29 cellular contexts compared by ENCODE assay signal in the genomic region with DNA sequence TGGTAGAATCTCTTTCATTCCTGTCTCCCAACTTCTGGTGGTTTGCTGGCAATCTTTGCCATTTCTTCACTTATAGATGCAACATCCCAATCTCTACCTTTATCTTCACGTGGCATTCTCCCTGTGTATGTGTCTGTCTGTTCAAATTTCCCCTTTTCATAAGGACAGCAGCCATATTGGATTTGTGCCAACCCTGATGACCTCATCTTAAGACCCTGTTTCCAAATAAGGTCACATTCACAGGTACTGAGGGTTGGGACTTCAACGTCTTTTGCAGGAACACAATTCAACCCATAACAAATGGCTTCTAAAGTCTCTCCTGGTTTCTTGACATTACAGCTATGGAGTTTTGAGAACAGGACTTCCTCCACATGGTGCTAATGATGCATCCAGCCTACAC.
"Had no signal": no experiment of that assay in that cellular context is flagged by ENCODE, and none has a peak within 500 bp of the region (broad histone marks: within the 10 kb centered on the region; RNA-seq: fewer than 3 reads in every experiment).

No MANE protein-coding gene starts in this region.

- H3K36me3 ChIP-seq: MG63, SJCRH30 had no signal

- H2AFZ ChIP-seq: PC-9 had no signal

- DNase-seq: Kasumi-1, MG63, NCI-H1048, NCI-H1092 treated with DMSO at 0.1 percent for 48 hours, NCI-H1105 treated with DMSO at 0.1 percent for 48 hours, NCI-H1436, NCI-H146, NCI-H1694, NCI-H187, NCI-H2029 treated with DMSO at 0.1 percent for 48 hours, NCI-H2171 treated with DMSO at 0.1 percent for 48 hours, NCI-H2227 treated with DMSO at 0.1 percent for 48 hours, NCI-H345, NCI-H446, NCI-H510A treated with DMSO at 0.1 percent for 48 hours, NCI-H524 treated with DMSO at 0.1 percent for 48 hours, NCI-H526 treated with DMSO at 0.1 percent for 48 hours, NCI-H774, PC-9, SHP77, SIG-M5, SJCRH30, SW 1271, T-helper 1 cell had no signal

- H3K4me1 ChIP-seq: SJCRH30 had no signal

- H3K9me3 ChIP-seq: MG63, SJCRH30 had no signal

- H3K27me3 ChIP-seq: MG63, SJCRH30 had no signal

- FAIRE-seq: RCC 7860 had no signal

- H3K4me3 ChIP-seq: MG63, PC-9, SJCRH30, SK-N-MC had no signal

- H3K27ac ChIP-seq: PC-9, RWPE1, SJCRH30, SK-N-MC had no signal

- ATAC-seq: Panc1, Right ventricle myocardium inferior had no signal

- H3K4me2 ChIP-seq: PC-9 had no signal
